ENCODE assay signal across 8 cellular contexts in genomic region chr3:43288366-43288765, GRCh38. TPM values are rescaled to one million over a fixed set of nuclear protein-coding genes. Genes with fewer than 3 reads are reported as not detected.
A peak's percentile ranks its signal among the peaks of the same experiment; 100 is the strongest.
DNase-seq lines count a peak whose midpoint lies in the region; ATAC-seq and TF ChIP-seq lines count a peak whose summit lies in the region.

No MANE protein-coding gene starts in this region.

- TF ChIP-seq CTCF in left ventricle myocardium inferior (IDR thresholded peaks at IDR 0.05; ENCODE audit: borderline replicate concordance) (no peak), ascending aorta (IDR thresholded peaks at IDR 0.05) (no peak), liver (IDR thresholded peaks at IDR 0.05; ENCODE audit: low read depth, low read length, missing input control) (no peak), upper lobe of left lung (IDR thresholded peaks at IDR 0.05) (no peak)

- no peak for TF ChIP-seq POLR2A in upper lobe of left lung (IDR thresholded peaks at IDR 0.05)

- no peaks in the 10 kb centered on the region for H3K9me2 ChIP-seq in Karpas-422 (replicated peaks; ENCODE audit: insufficient read depth, low read length)

- H2AFZ ChIP-seq in Karpas-422 (ENCODE audit: low read length): no peak overlapping the region

- intact Hi-C loops in left ventricle myocardium inferior (cut with micrococcal nuclease) (no loop called here), cardiac septum (cut with DNase I) (loop anchor here (5.0 to 10.0 kb wide), 4 partner anchors 61 to 184 kb away; partner anchors contain the start of gene POMGNT2), ascending aorta (cut with DNase I) (loop anchor here (5.0 kb wide), 3 partner anchors 104 to 484 kb away; no protein-coding TSS in a partner anchor)

- peak overlapping the region; percentile 83 for H3K9ac ChIP-seq in Karpas-422 (ENCODE audit: low read length)
- H3K9ac ChIP-seq in liver (ENCODE audit: low read depth in 1 of 2, low read length in 2 of 2): peak overlapping the region; percentile 97 to 99

- H3K27me3 ChIP-seq in left ventricle myocardium inferior (ENCODE audit: low read depth) (no peaks in the 10 kb centered on the region), Karpas-422 (ENCODE audit: low read length) (no peaks in the 10 kb centered on the region), ascending aorta (no peaks in the 10 kb centered on the region), liver (ENCODE audit: control insufficient read depth in 4 of 4, insufficient read depth in 4 of 4, low read length in 3 of 4) (no peaks in the 10 kb centered on the region), upper lobe of left lung (no peaks in the 10 kb centered on the region)

- H3K4me1 ChIP-seq in left ventricle myocardium inferior: peaks cover 82% of the 10 kb centered on the region
- H3K4me1 ChIP-seq in Karpas-422 (ENCODE audit: low read length): peaks cover 64% of the 10 kb centered on the region
- H3K4me1 ChIP-seq in ascending aorta: peaks cover 0 to 12% of the 10 kb centered on the region in 2 donors
- H3K4me1 ChIP-seq in liver (ENCODE audit: control insufficient read depth in 4 of 4, insufficient read depth in 4 of 4, low read length in 3 of 4): peaks cover 4 to 52% (median 28%) of the 10 kb centered on the region in 4 donors
- H3K4me1 ChIP-seq in upper lobe of left lung: peaks cover 37 to 64% (median 46%) of the 10 kb centered on the region in 4 donors

- under 1% methylated on average over 2 of the region's 2 CpGs for WGBS in liver
- whole genome bisulfite sequencing in upper lobe of left lung, 2 donors: 0 to 5% methylated on average over 2 of the region's 2 CpGs

- H3K4me3 ChIP-seq in left ventricle myocardium inferior: peak overlapping the region; percentile 77
- peak overlapping the region; percentile 88 for H3K4me3 ChIP-seq in Karpas-422 (ENCODE audit: low read length)
- H3K4me3 ChIP-seq in ascending aorta: peak overlapping the region; percentile 79 to 86
- H3K4me3 ChIP-seq in liver (ENCODE audit: low read depth in 1 of 3, low read length in 3 of 3): peak overlapping the region; percentile 42 to 93 (median 76)
- H3K4me3 ChIP-seq in upper lobe of left lung: peak overlapping the region in 3 of 4 donors; percentile 62 to 71 (median 70)

- H4K20me1 ChIP-seq in Karpas-422 (ENCODE audit: insufficient read depth, low read depth, low read length): peaks cover 26% of the 10 kb centered on the region

- H3K4me2 ChIP-seq in Karpas-422 (ENCODE audit: low read depth, low read length, poor library complexity, severe bottlenecking): peak overlapping the region; percentile 90

- no peaks in the 10 kb centered on the region for H3K9me3 ChIP-seq in left ventricle myocardium inferior (replicated peaks)
- H3K9me3 ChIP-seq in Karpas-422 (ENCODE audit: low read length): no peaks in the 10 kb centered on the region
- no peaks in the 10 kb centered on the region for H3K9me3 ChIP-seq in ascending aorta
- no peaks in the 10 kb centered on the region for H3K9me3 ChIP-seq in liver (ENCODE audit: control insufficient read depth in 4 of 4, low read length in 3 of 4)
- H3K9me3 ChIP-seq in upper lobe of left lung: no peaks in the 10 kb centered on the region

- peak in 1 of 2 donors; percentile 53 for ATAC-seq in upper lobe of left lung (ENCODE audit: low FRiP score in 2 of 2)

- H3K36me3 ChIP-seq in left ventricle myocardium inferior: no peaks in the 10 kb centered on the region
- no peaks in the 10 kb centered on the region for H3K36me3 ChIP-seq in Karpas-422 (ENCODE audit: insufficient read depth, low read length)
- peaks cover 0 to 3% of the 10 kb centered on the region in 2 donors for H3K36me3 ChIP-seq in ascending aorta
- H3K36me3 ChIP-seq in liver (ENCODE audit: control insufficient read depth in 4 of 4, insufficient read depth in 3 of 4, low read depth in 1 of 4, low read length in 3 of 4): no peaks in the 10 kb centered on the region
- H3K36me3 ChIP-seq in upper lobe of left lung: no peaks in the 10 kb centered on the region

- TF ChIP-seq RAD21 in liver (IDR thresholded peaks at IDR 0.05): no peak

- DNase-seq in left ventricle myocardium inferior (no peak), cardiac septum (ENCODE audit: low spot score) (no peak), Karpas-422 (peak; percentile 69), ascending aorta (ENCODE audit: low spot score in 2 of 2) (no peak), upper lobe of left lung (no peak), 8988T (no peak), COR-L47 (lab: John Stamatoyannopoulos, UW) (no peak)

- H3K27ac ChIP-seq in left ventricle myocardium inferior (replicated peaks): peak overlapping the region; percentile 95
- 0 out of 2 replicates have a peak overlapping the region, but pooled peaks have one; percentile 4 for H3K27ac ChIP-seq in Karpas-422 (ENCODE audit: low read length)
- H3K27ac ChIP-seq in ascending aorta: no peak overlapping the region
- peak overlapping the region; percentile 92 to 95 for H3K27ac ChIP-seq in liver (ENCODE audit: low read depth in 1 of 2, low read length in 2 of 2)
- peak overlapping the region; percentile 88 to 98 (median 96) for H3K27ac ChIP-seq in upper lobe of left lung

- peaks cover 65% of the 10 kb centered on the region for H3K79me2 ChIP-seq in Karpas-422 (ENCODE audit: low read length)

- no peak for TF ChIP-seq EP300 in upper lobe of left lung (IDR thresholded peaks at IDR 0.05)

TF ChIP-seq in liver, 16 proteins besides CTCF, POLR2A, EP300 and RAD21:
- TF ChIP-seq SP1 (IDR thresholded peaks at IDR 0.05) (no peak), YY1 (IDR thresholded peaks at IDR 0.05) (peak; percentile 48)

RNA-seq across cellular contexts. Expression of gene SNRK, which starts 2.0 kb away (rescaled TPM):
- total RNA-seq in left ventricle myocardium inferior: 23.1 TPM
- 25.1 TPM for total RNA-seq in cardiac septum
- total RNA-seq in Karpas-422 (2014; rRNA removed; shearing (Covaris generic); ENCODE audit: low replicate concordance): 20.5 and 26.5 TPM in 2 replicates
- 44.3 TPM for total RNA-seq in ascending aorta
- total RNA-seq in liver: 10 to 100 TPM; 21.5 to 28.5 TPM
- polyA plus RNA-seq in liver: 1 to 10 TPM; 5.8 to 7.7 TPM
- total RNA-seq in upper lobe of left lung: 10 to 100 TPM; 25.1 to 68.5 (median 45.3) TPM

Comparison
In these comparisons a context has a peak if more than half of its experiments do, and no peak if none do; other contexts are left out.
1. H3K27ac ChIP-seq: peak in left ventricle myocardium inferior (single experiment), Karpas-422 (single experiment), liver (2 of 2) and upper lobe of left lung (4 of 4); none in ascending aorta (0 of 2).
2. Peak in every context shown above with its lines, with median percentiles within 50 percentile points of each other: H3K4me3 ChIP-seq.